In the genomic region with DNA sequence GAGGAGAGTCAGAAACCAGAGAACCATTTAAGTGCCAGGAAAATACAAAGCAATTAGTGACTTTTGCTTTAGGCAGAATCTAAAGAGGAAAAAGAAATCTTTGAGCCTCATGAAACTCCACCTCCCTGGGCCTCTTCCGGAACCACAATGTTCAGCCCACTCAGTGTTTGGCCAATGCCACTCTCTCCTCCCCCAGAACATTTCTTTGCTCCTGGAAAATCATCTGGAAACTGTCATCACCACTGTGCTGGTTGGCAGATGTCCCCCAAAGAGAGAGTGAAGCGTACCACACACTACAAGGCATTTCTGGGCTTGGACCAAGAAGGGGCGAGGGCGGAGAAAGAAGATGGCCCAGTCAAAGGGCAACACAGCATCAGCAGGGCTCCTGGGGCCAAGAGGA, we compare ENCODE assay signal across 21 cellular contexts. TPM values are rescaled to one million over a fixed set of nuclear protein-coding genes. Genes with fewer than 3 reads are reported as not detected.
A peak's percentile ranks its signal among the peaks of the same experiment; 100 is the strongest.
DNase-seq lines count a peak whose midpoint lies in the region; ATAC-seq, FAIRE-seq and TF ChIP-seq lines count a peak whose summit lies in the region.
"Had no signal": no experiment of that assay in that cellular context is flagged by ENCODE, and none has a peak within 500 bp of the region (broad histone marks: within the 10 kb centered on the region; RNA-seq: fewer than 3 reads in every experiment).

No MANE protein-coding gene starts in this region.

- H2AK5ac ChIP-seq in H1 (ENCODE audit: low read depth, low read length) = no peak overlapping the region
- no peak overlapping the region for H2AK5ac ChIP-seq in neuronal stem cell (ENCODE audit: low read depth, low read length)

- TF ChIP-seq CTCF in H1 (IDR thresholded peaks at IDR 0.05; ENCODE audit: control extremely low read depth in 1 of 3, insufficient read depth in 1 of 3, low read depth in 1 of 3, low read length in 3 of 3) (no peak), stomach (IDR thresholded peaks at IDR 0.05) (no peak), WTC11 (IDR thresholded peaks at IDR 0.05) (no peak)

- H3K9me2 ChIP-seq in GM23248 (ENCODE audit: insufficient read depth) = no peaks in the 10 kb centered on the region

- H3K4ac ChIP-seq in H1 (replicated peaks; ENCODE audit: insufficient read length, low read depth, low read length) = no peak overlapping the region
- H3K4ac ChIP-seq in neuronal stem cell (ENCODE audit: low read length) = no peak overlapping the region

- H3K79me1 ChIP-seq in H1 (ENCODE audit: low read depth, low read length) (no peaks in the 10 kb centered on the region), neuronal stem cell (ENCODE audit: low read depth, low read length) (peaks cover 4% of the 10 kb centered on the region)

- H3K9ac ChIP-seq in GM23248 (no peak overlapping the region), H1 (replicated peaks in 1 of 4; ENCODE audit: extremely low read depth in 1 of 4, low read depth in 3 of 4, low read length in 3 of 4) (no peak overlapping the region), neuronal stem cell (ENCODE audit: low read depth, low read length, poor library complexity) (no peak overlapping the region)

- CTCF ChIA-PET in H1 (lab: Charles Lee; ENCODE audit: partially characterized antibody) = no interaction called here
- CTCF ChIA-PET in WTC11 (lab: Charles Lee) = no interaction called here

- H3K4me1 Mint-ChIP-seq in WTC11 = peaks cover 48% of the 10 kb centered on the region

- H3K4me3 ChIP-seq in GM23248 = no peak overlapping the region
- H3K4me3 ChIP-seq in H1 (ENCODE audit: extremely low read depth in 1 of 4, insufficient read depth in 2 of 4, low read depth in 3 of 4, low read length in 4 of 4) = no peak overlapping the region
- no peak overlapping the region for H3K4me3 ChIP-seq in neuronal stem cell (ENCODE audit: low read length in 2 of 2)
- H3K4me3 ChIP-seq in stomach = no peak overlapping the region
- H3K4me3 ChIP-seq: MG63 had no signal

- TF ChIP-seq EP300 in H1 (IDR thresholded peaks at IDR 0.05; ENCODE audit: borderline replicate concordance in 1 of 2, low read depth in 2 of 2, low read length in 2 of 2) (no peak), stomach (IDR thresholded peaks at IDR 0.05) (no peak)

- no peak overlapping the region for H3K4me3 Mint-ChIP-seq in WTC11
- H3K4me3 Mint-ChIP-seq: H9 had no signal

- no peaks in the 10 kb centered on the region for H3K36me3 ChIP-seq in GM23248 (ENCODE audit: low read depth)
- H3K36me3 ChIP-seq in H1 (ENCODE audit: control insufficient read depth in 2 of 4, insufficient read depth in 4 of 4, low read length in 3 of 4) = no peaks in the 10 kb centered on the region
- H3K36me3 ChIP-seq in neuronal stem cell (replicated peaks in 1 of 2; ENCODE audit: control insufficient read depth in 2 of 2, insufficient read depth in 2 of 2, low read length in 2 of 2) = no peaks in the 10 kb centered on the region
- H3K36me3 ChIP-seq in stomach = no peaks in the 10 kb centered on the region
- H3K36me3 ChIP-seq: BE2C, MG63 had no signal

- H3K27me3 ChIP-seq in GM23248 (replicated peaks; ENCODE audit: insufficient read depth) (no peaks in the 10 kb centered on the region), H1 (replicated peaks in 1 of 4; ENCODE audit: control insufficient read depth in 3 of 4, extremely low read depth in 1 of 4, insufficient read depth in 3 of 4, low read length in 3 of 4) (peaks cover 23 to 51% (median 44%) of the 10 kb centered on the region in 4 experiments), neuronal stem cell (ENCODE audit: control insufficient read depth in 3 of 3, insufficient read depth in 3 of 3, low read depth in 1 of 3, low read length in 3 of 3) (peaks cover 8 to 59% (median 26%) of the 10 kb centered on the region in 3 experiments), stomach (peaks cover 5 to 73% (median 31%) of the 10 kb centered on the region in 3 donors)
- H3K27me3 ChIP-seq: MG63 had no signal

- ATAC-seq in GM21515 (IDR thresholded peaks at IDR 0.05; ENCODE audit: unreplicated experiment) = no peak
- no peak for ATAC-seq in WTC11
- ATAC-seq: PC-3 had no signal

- H3K9me3 ChIP-seq in GM23248 (ENCODE audit: low read depth) (no peaks in the 10 kb centered on the region), H1 (ENCODE audit: insufficient read depth in 2 of 2, low read depth in 1 of 2, low read length in 1 of 2) (no peaks in the 10 kb centered on the region), neuronal stem cell (replicated peaks in 1 of 2; ENCODE audit: control insufficient read depth in 2 of 2, insufficient read depth in 1 of 2, low read depth in 1 of 2, low read length in 2 of 2) (peaks cover 0 to 3% of the 10 kb centered on the region in 2 donors), stomach (no peaks in the 10 kb centered on the region)
- H3K9me3 ChIP-seq: BE2C, MG63 had no signal

- H2BK15ac ChIP-seq in H1 (ENCODE audit: low read length) = no peak overlapping the region
- H2BK15ac ChIP-seq in neuronal stem cell (ENCODE audit: low read length) = no peak overlapping the region

- in situ Hi-C loops in GM23248 (cut with MboI) = loop anchor here (10.0 to 25.0 kb wide), 3 partner anchors 649 to 1351 kb away; no protein-coding TSS in a partner anchor

- H4K20me1 ChIP-seq in GM23248 (ENCODE audit: insufficient read depth) = no peaks in the 10 kb centered on the region
- H4K20me1 ChIP-seq in H1 (replicated peaks in 1 of 2; ENCODE audit: control insufficient read depth in 1 of 2, insufficient read depth in 2 of 2, low read length in 2 of 2) = peaks cover 0 to 2% of the 10 kb centered on the region in 2 experiments

- H4K91ac ChIP-seq in H1 (replicated peaks; ENCODE audit: insufficient read length, low read length) (no peak overlapping the region), neuronal stem cell (ENCODE audit: low read depth, low read length, poor library complexity) (no peak overlapping the region)

- H3K23ac ChIP-seq in H1 (ENCODE audit: insufficient read length) = no peak overlapping the region
- H3K23ac ChIP-seq in neuronal stem cell (ENCODE audit: low read depth, low read length, poor library complexity) = no peak overlapping the region

- no peak overlapping the region for H3K27ac Mint-ChIP-seq in WTC11
- H3K27ac Mint-ChIP-seq: H9 had no signal

- H4K8ac ChIP-seq in H1 (ENCODE audit: extremely low read depth, insufficient read depth, low read length) = no peak overlapping the region
- no peak overlapping the region for H4K8ac ChIP-seq in neuronal stem cell (ENCODE audit: low read depth, low read length)

- no peaks in the 10 kb centered on the region for H3K79me2 ChIP-seq in GM23248 (ENCODE audit: insufficient read depth)
- no peaks in the 10 kb centered on the region for H3K79me2 ChIP-seq in H1 (ENCODE audit: control insufficient read depth in 1 of 2, insufficient read depth in 2 of 2, low read length in 2 of 2)

- H2BK120ac ChIP-seq in H1 (replicated peaks; ENCODE audit: low read depth, low read length) = no peak overlapping the region
- H2BK120ac ChIP-seq in neuronal stem cell (ENCODE audit: low read depth, low read length) = no peak overlapping the region

- TF ChIP-seq RAD21 in H1 (IDR thresholded peaks at IDR 0.05 in 1 of 2, conservative IDR thresholded peaks at IDR 0.05 in 1 of 2; ENCODE audit: low read depth in 2 of 2, low read length in 2 of 2) = no peak

- H3K4me1 ChIP-seq in GM23248 (ENCODE audit: insufficient read depth) = peaks cover 20% of the 10 kb centered on the region
- H3K4me1 ChIP-seq in H1 (replicated peaks in 1 of 4; ENCODE audit: control insufficient read depth in 3 of 4, insufficient read depth in 4 of 4, low read length in 3 of 4) = peaks cover 2 to 17% (median 12%) of the 10 kb centered on the region in 4 experiments
- H3K4me1 ChIP-seq in neuronal stem cell (ENCODE audit: control insufficient read depth in 2 of 2, insufficient read depth in 1 of 2, low read depth in 1 of 2, low read length in 2 of 2) = peaks cover 0 to 23% of the 10 kb centered on the region in 2 donors
- H3K4me1 ChIP-seq in stomach = peaks cover 12 to 39% (median 25%) of the 10 kb centered on the region in 4 donors

- no peak overlapping the region for H2BK20ac ChIP-seq in H1 (ENCODE audit: low read length)

- H3K9me3 Mint-ChIP-seq in WTC11 = no peaks in the 10 kb centered on the region
- H3K9me3 Mint-ChIP-seq: H9 had no signal

- TF ChIP-seq POLR2A in H1 (IDR thresholded peaks at IDR 0.05; ENCODE audit: control extremely low read depth in 1 of 2, low read depth in 2 of 2, low read length in 2 of 2) = no peak
- no peak for TF ChIP-seq POLR2A in stomach (IDR thresholded peaks at IDR 0.05)

- peak; percentile 75 for FAIRE-seq in A204.1 (lab: Jason Lieb, UNC)
- FAIRE-seq in H1 (lab: Jason Lieb, UNC) = no peak
- FAIRE-seq: D721Med, GM19239 had no signal

- POLR2A ChIA-PET in H1 (lab: Charles Lee; ENCODE audit: partially characterized antibody) = no interaction called here
- POLR2A ChIA-PET in WTC11 (lab: Charles Lee) = no interaction called here

- intact Hi-C loops in stomach (cut with DNase I; ENCODE audit: low total_unique reads) = loop anchor here (10.0 kb wide), 1 partner anchor 341 kb away; no protein-coding TSS in a partner anchor

- H2BK12ac ChIP-seq in H1 (ENCODE audit: low read depth, low read length) = peak overlapping the region; percentile 22; the same call in 1 of the 2 replicates
- H2BK12ac ChIP-seq in neuronal stem cell (ENCODE audit: low read length) = no peak overlapping the region

- H4K5ac ChIP-seq in H1 (ENCODE audit: insufficient read length, low read depth, low read length) = no peak overlapping the region

- H3K14ac ChIP-seq in H1 (ENCODE audit: insufficient read length) (no peak overlapping the region), neuronal stem cell (ENCODE audit: low read length) (no peak overlapping the region)

- H3K27me3 Mint-ChIP-seq in WTC11 (ENCODE audit: low read depth) = peaks cover 64% of the 10 kb centered on the region

- H2BK5ac ChIP-seq in H1 (ENCODE audit: low read depth, low read length) = no peak overlapping the region
- H2BK5ac ChIP-seq in neuronal stem cell (ENCODE audit: low read length) = peak overlapping the region; percentile 35

- 69 to 77% methylated on average over 4 of the region's 4 CpGs for WGBS in GM23248 (ENCODE audit: low coverage in 1 of 2, low lambda C conversion rate in 2 of 2, missing lambda C conversion rate in 2 of 2), 2 experiments
- 89% methylated on average over 4 of the region's 4 CpGs; no CpG with 5 or more reads in 1 of the 2 experiments for WGBS in H1 (ENCODE audit: extremely low coverage in 1 of 2, insufficient coverage in 1 of 2, insufficient read length in 1 of 2, insufficient replicate concordance in 2 of 2, low coverage in 1 of 2, low lambda C conversion rate in 2 of 2, missing lambda C conversion rate in 1 of 2), 2 experiments
- WGBS in neuronal stem cell (ENCODE audit: extremely low coverage in 2 of 2, insufficient read length in 2 of 2, insufficient replicate concordance in 1 of 2), 2 donors = no CpG with 5 or more reads among the region's 4 CpGs
- WGBS in stomach, 5 donors = 57 to 98% (median 94%) methylated on average over 4 of the region's 4 CpGs

- H3K23me2 ChIP-seq in H1 (ENCODE audit: low read depth, low read length) = peaks cover 17% of the 10 kb centered on the region; the same call in 1 of the 2 replicates

- H3K4me2 ChIP-seq in GM23248 (ENCODE audit: unreplicated experiment) (no peak overlapping the region), H1 (ENCODE audit: insufficient read depth in 1 of 2, low read depth in 2 of 2, low read length in 2 of 2) (no peak overlapping the region), neuronal stem cell (ENCODE audit: insufficient read depth, low read length, poor library complexity, severe bottlenecking) (no peak overlapping the region)

- DNase-seq in GM23248 = no peak
- no peak for DNase-seq in H1 (ENCODE audit: low read depth in 1 of 2, low spot score in 2 of 2)
- no peak for DNase-seq in neuronal stem cell (ENCODE audit: low spot score)
- DNase-seq in stomach = no peak
- no peak for DNase-seq in WTC11 (ENCODE audit: low spot score)
- DNase-seq: BE2C, H9, KBM-7, MG63, NCI-H1105 treated with DMSO at 0.1 percent for 48 hours, NCI-H146, NCI-H1930, NCI-H2107, NCI-H524, NCI-H748 treated with DMSO at 0.1 percent for 48 hours, PC-3, SHP77 had no signal

- no peaks in the 10 kb centered on the region for H3F3A ChIP-seq in GM23248 (ENCODE audit: insufficient read depth)

- H3K56ac ChIP-seq in H1 (replicated peaks; ENCODE audit: insufficient read length, low read depth, low read length) = no peak overlapping the region

- H2AFZ ChIP-seq in GM23248 = peak overlapping the region; percentile 58
- H2AFZ ChIP-seq in H1 (ENCODE audit: low read length) = no peak overlapping the region
- no peak overlapping the region for H2AFZ ChIP-seq in neuronal stem cell (ENCODE audit: low read length)

- H3K27ac ChIP-seq in GM23248 = no peak overlapping the region
- H3K27ac ChIP-seq in H1 (ENCODE audit: low read depth, low read length) = no peak overlapping the region
- no peak overlapping the region for H3K27ac ChIP-seq in neuronal stem cell (replicated peaks; ENCODE audit: low read length)
- no peak overlapping the region for H3K27ac ChIP-seq in stomach

- no peaks in the 10 kb centered on the region for H3K36me3 Mint-ChIP-seq in WTC11

- H3K18ac ChIP-seq in H1 (ENCODE audit: extremely low read depth, low read length) (no peak overlapping the region), neuronal stem cell (ENCODE audit: low read length) (no peak overlapping the region)

RNA-seq across cellular contexts. Expression of a gene that starts 7.1 kb away (rescaled TPM):
- 13.8 and 16.6 TPM in 2 replicates for total RNA-seq in GM23248 (2014; rRNA removed; shearing (Covaris generic))
- 18.5 and 20.8 TPM in 2 replicates for polyA plus RNA-seq in GM23248 (2016; fragmentation: Nextera tagmentation; extraction: Ambion mirVana)
- total RNA-seq in H1 (2021; fragmentation: NEBNext Ultra II Directional; extraction: Animal tissue kit (Norgen Biotek cat#: 25700)) = 4.9 and 5.2 TPM in 2 replicates
- 1.9 and 3.3 TPM in 2 replicates for polyA plus RNA-seq in H1 (2011; rRNA removed)
- polyA plus RNA-seq in H1 (2011; cell fraction: cytosol; rRNA removed) = 1.6 TPM
- polyA plus RNA-seq in H1 (2011; cell fraction: nucleus; rRNA removed) = 2.7 TPM
- 2.7 to 4.0 TPM (median 3.3 TPM) in 4 replicates for polyA plus RNA-seq in H1 (2012, experiment 1 of 2)
- polyA plus RNA-seq in H1 (2012, experiment 2 of 2) = 2.6 TPM
- polyA plus RNA-seq in H1 (2013, experiment 1 of 2) = 2.1 TPM
- 2.2 TPM for polyA plus RNA-seq in H1 (2013, experiment 2 of 2)
- 0.71 and 1.4 TPM in 2 replicates for polyA minus RNA-seq in H1 (2011; rRNA and poly(A)+ RNA removed)
- polyA minus RNA-seq in H1 (2011; cell fraction: cytosol; rRNA and poly(A)+ RNA removed) = 4.8 TPM
- 2.8 TPM for polyA minus RNA-seq in H1 (2011; cell fraction: nucleus; rRNA and poly(A)+ RNA removed)
- polyA plus RNA-seq in neuronal stem cell (2013, experiment 1 of 2) = 65.2 TPM
- 69.2 TPM for polyA plus RNA-seq in neuronal stem cell (2013, experiment 2 of 2)
- total RNA-seq in stomach = 10 to 100 TPM in 4 of 5 donors, 1 to 10 TPM in 1; 5.8 to 69.5 (median 34.9) TPM
- 10 to 100 TPM in 2 of 3 donors, 1 to 10 TPM in 1; 7.8 to 15.4 (median 10.5) TPM for polyA plus RNA-seq in stomach
- 8.1 to 9.0 TPM (median 8.9 TPM) in 3 replicates for total RNA-seq in WTC11 (2021)
